6 cellular contexts compared by ENCODE assay signal in the genomic region with DNA sequence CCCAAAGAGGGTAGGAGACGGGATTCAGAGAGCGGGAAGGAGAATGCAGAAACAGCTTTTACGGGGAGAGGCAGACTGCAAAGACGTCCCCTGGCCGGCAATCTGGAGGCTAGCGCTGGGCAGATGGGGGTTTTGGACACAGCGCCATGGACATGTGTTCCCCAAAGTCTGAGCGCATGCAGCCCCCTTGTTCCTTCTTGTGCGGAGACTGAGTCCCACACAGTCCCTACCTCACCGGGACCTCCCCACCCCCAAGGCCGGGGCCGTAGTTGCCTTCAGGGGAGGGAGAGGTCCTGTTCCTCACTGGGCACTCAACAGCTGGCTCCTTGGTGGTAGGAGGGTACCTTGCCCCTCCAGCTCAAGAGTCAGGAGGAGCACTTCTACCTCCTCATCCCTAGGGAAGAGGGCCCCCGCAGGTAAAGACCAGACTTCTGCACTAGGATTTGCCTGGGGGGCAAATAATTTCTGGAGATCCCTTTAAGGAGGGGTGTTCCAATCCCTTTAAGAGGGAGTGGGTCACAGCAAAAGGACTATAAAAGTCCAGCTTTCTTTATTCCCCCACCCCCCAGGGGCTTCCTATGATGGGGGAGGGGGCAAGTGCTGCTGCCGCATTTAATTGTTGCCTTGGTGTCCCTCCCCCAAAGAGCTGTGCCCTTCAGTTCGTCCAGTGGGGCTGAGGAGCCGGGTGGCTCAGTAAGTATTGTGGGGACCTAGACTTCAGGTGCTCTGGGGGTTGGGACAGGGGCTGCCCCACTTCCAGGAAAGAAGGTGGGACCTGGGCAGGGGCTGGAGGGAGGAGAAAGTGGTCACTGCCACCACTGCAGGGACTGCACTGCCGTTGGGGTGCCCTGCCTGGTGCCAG. TPM values are rescaled to one million over a fixed set of nuclear protein-coding genes. Genes with fewer than 3 reads are reported as not detected.
DNase-seq lines count a peak whose midpoint lies in the region; ATAC-seq and TF ChIP-seq lines count a peak whose summit lies in the region.

No MANE protein-coding gene starts in this region.

- H3K4me1 Mint-ChIP-seq in IgD-negative memory B cell = peaks cover 15 to 18% (median 16%) of the 10 kb centered on the region in 3 donors
- H3K4me1 Mint-ChIP-seq in central memory CD8-positive, alpha-beta T cell = peaks cover 56% of the 10 kb centered on the region
- peaks cover 16% of the 10 kb centered on the region for H3K4me1 Mint-ChIP-seq in progenitor cell of endocrine pancreas (ENCODE audit: low read depth)

- H3K4me3 Mint-ChIP-seq in IgD-negative memory B cell (peak overlapping the region; percentile 13 to 83 (median 74)), progenitor cell of endocrine pancreas (ENCODE audit: low read depth) (peak overlapping the region; percentile 34)
- peak overlapping the region; percentile 90 for H3K4me3 Mint-ChIP-seq in central memory CD8-positive, alpha-beta T cell

- peaks cover 34% of the 10 kb centered on the region for H3K27me3 Mint-ChIP-seq in IgD-negative memory B cell
- peaks cover 36% of the 10 kb centered on the region for H3K27me3 Mint-ChIP-seq in central memory CD8-positive, alpha-beta T cell
- peaks cover 79% of the 10 kb centered on the region for H3K27me3 Mint-ChIP-seq in progenitor cell of endocrine pancreas

- no peak for TF ChIP-seq CTCF in progenitor cell of endocrine pancreas (IDR thresholded peaks at IDR 0.05; ENCODE audit: unreplicated experiment)

- H3K27ac Mint-ChIP-seq in IgD-negative memory B cell = peak overlapping the region in 1 of 3 donors; percentile 77
- no peak overlapping the region for H3K27ac Mint-ChIP-seq in central memory CD8-positive, alpha-beta T cell (ENCODE audit: low read depth)
- H3K27ac Mint-ChIP-seq in progenitor cell of endocrine pancreas = no peak overlapping the region

- H3K36me3 Mint-ChIP-seq in IgD-negative memory B cell (peaks cover 4% of the 10 kb centered on the region), progenitor cell of endocrine pancreas (ENCODE audit: insufficient read depth) (no peaks in the 10 kb centered on the region)
- peaks cover 6% of the 10 kb centered on the region for H3K36me3 Mint-ChIP-seq in central memory CD8-positive, alpha-beta T cell (ENCODE audit: insufficient read depth)

- no peak for DNase-seq in central memory CD8-positive, alpha-beta T cell (ENCODE audit: low spot score in 2 of 2)
- no peak for DNase-seq in progenitor cell of endocrine pancreas (ENCODE audit: low spot score, unreplicated experiment)
- no peak for DNase-seq in GM03348 (ENCODE audit: low spot score)
- DNase-seq in NCI-H2107 treated with DMSO at 0.1 percent for 48 hours (lab: John Stamatoyannopoulos, UW; ENCODE audit: unreplicated experiment) = no peak
- no peak for DNase-seq in SKM-1 treated with dmso at 0.1 percent for 144 hours (lab: John Stamatoyannopoulos, UW; ENCODE audit: unreplicated experiment)

- ATAC-seq in central memory CD8-positive, alpha-beta T cell (replicated peaks; ENCODE audit: extremely low read depth, poor library complexity, severe bottlenecking) = no peak

- H3K9me3 Mint-ChIP-seq in IgD-negative memory B cell (no peaks in the 10 kb centered on the region), progenitor cell of endocrine pancreas (ENCODE audit: low read depth) (no peaks in the 10 kb centered on the region)
- no peaks in the 10 kb centered on the region for H3K9me3 Mint-ChIP-seq in central memory CD8-positive, alpha-beta T cell

RNA-seq across cellular contexts. Expression of a gene that starts 3.6 kb away (rescaled TPM):
- polyA plus RNA-seq in IgD-negative memory B cell = 2.3 TPM
- total RNA-seq in progenitor cell of endocrine pancreas = 24.1 and 24.3 TPM in 2 replicates

RNA-seq across cellular contexts. Expression of a gene that starts 31.5 kb away (rescaled TPM):
- 55.5 TPM for polyA plus RNA-seq in IgD-negative memory B cell
- total RNA-seq in progenitor cell of endocrine pancreas = 82.0 and 93.0 TPM in 2 replicates

RNA-seq across cellular contexts. Expression of a gene that starts 33.7 kb away (rescaled TPM):
- polyA plus RNA-seq in IgD-negative memory B cell = 1.8 TPM
- total RNA-seq in progenitor cell of endocrine pancreas = 29.1 and 29.3 TPM in 2 replicates

RNA-seq across cellular contexts. Expression of a gene that starts 54.6 kb away (rescaled TPM):
- polyA plus RNA-seq in IgD-negative memory B cell = 4.6 TPM
- 44.8 and 46.2 TPM in 2 replicates for total RNA-seq in progenitor cell of endocrine pancreas

Comparison
In these comparisons a context has a peak if more than half of its experiments do, and no peak if none do; other contexts are left out.
1. H3K4me3 Mint-ChIP-seq: peak in every context shown above with its lines; median percentile 90 in central memory CD8-positive, alpha-beta T cell; 74 in IgD-negative memory B cell; 34 in progenitor cell of endocrine pancreas.